13 cellular contexts compared by ENCODE assay signal in the genomic region with DNA sequence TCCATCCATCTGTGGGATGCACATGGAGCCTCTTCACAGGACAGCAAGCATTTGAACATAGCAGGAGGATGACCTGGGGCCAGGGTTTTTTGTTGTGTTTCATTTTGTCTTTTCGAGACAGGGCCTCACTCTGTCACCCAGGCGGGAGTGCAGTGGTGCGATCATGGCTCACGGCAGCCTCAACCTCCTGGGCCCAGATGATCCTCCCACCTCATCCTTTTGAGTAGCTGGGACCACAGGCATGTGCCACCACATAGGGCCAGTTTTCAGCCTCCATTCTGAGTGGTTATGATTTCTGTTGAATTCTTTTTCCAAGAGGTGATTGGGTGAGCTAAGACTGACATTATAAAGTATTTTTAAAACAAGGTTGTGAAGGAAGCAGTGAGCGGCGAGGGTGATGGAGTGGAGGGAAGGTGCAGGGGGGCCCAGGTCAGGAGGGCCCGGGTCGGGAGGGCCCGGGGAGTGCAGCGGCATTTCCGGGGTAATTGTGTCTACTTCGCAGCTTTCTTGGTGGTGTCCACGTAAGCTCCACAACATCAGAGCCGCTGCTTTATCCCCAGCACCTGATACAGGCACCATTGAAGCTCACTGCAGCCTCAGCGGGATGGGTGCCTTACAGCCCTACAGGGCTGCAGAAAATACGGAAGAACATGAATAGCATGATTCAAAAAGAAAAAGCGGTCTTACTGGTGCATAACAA. TPM values are rescaled to one million over a fixed set of nuclear protein-coding genes. Genes with fewer than 3 reads are reported as not detected.
A peak's percentile ranks its signal among the peaks of the same experiment; 100 is the strongest.
DNase-seq lines count a peak whose midpoint lies in the region; ATAC-seq and TF ChIP-seq lines count a peak whose summit lies in the region.
"Had no signal": no experiment of that assay in that cellular context is flagged by ENCODE, and none has a peak within 500 bp of the region (broad histone marks: within the 10 kb centered on the region; RNA-seq: fewer than 3 reads in every experiment).

No MANE protein-coding gene starts in this region.

- TF ChIP-seq CTCF in HFFc6 (IDR thresholded peaks at IDR 0.05) = no peak
- no peak for TF ChIP-seq CTCF in neural progenitor cell (IDR thresholded peaks at IDR 0.05)

- H3K79me2 ChIP-seq in neural progenitor cell (ENCODE audit: low read depth) = no peaks in the 10 kb centered on the region

- H3K27ac Mint-ChIP-seq in activated T-helper 1 cell treated with anti-CD3 and anti-CD28 coated beads, Interleukin-12 subunit alpha, Interleukin-12 subunit beta, Interleukin-2, Interleukin-4 antibody, amounts not matched to agents 30 ng/mL and 10 ng/mL and 1 ng/mL, durations not matched to agents 14 hours and 24 hours and 36 hours = no peak overlapping the region
- no peak overlapping the region for H3K27ac Mint-ChIP-seq in HFFc6
- H3K27ac Mint-ChIP-seq in neural progenitor cell = no peak overlapping the region
- H3K27ac Mint-ChIP-seq: type B pancreatic cell had no signal

- H4K20me1 ChIP-seq in BLaER1 treated with 17β-estradiol and CSF1 and Interleukin-3, amounts not matched to agents 10 nM and 100 nM = no peaks in the 10 kb centered on the region
- H4K20me1 ChIP-seq in neural progenitor cell (ENCODE audit: low read depth) = no peaks in the 10 kb centered on the region

- H3K9ac ChIP-seq in BLaER1 treated with 17β-estradiol and CSF1 and Interleukin-3, amounts not matched to agents 10 nM and 100 nM = peak overlapping the region in 1 of 11 experiments; percentile 53; a peak in 2 of 22 replicates
- no peak overlapping the region for H3K9ac ChIP-seq in neural progenitor cell

- peak; percentile 30 for DNase-seq in GM19240 (ENCODE audit: insufficient read length, low spot score)
- no peak for DNase-seq in activated T-helper 1 cell treated with anti-CD3 and anti-CD28 coated beads, Interleukin-12 subunit alpha, Interleukin-12 subunit beta, Interleukin-2, Interleukin-4 antibody, amounts not matched to agents 30 ng/mL and 10 ng/mL and 1 ng/mL, durations not matched to agents 14 hours and 24 hours and 36 hours (ENCODE audit: low spot score)
- DNase-seq in stimulated activated CD8-positive, alpha-beta memory T cell treated with anti-CD3 and anti-CD28 coated beads, Interleukin-4, amount 100 ng/mL, for 48 hours = no peak
- DNase-seq in HFFc6 = no peak
- no peak for DNase-seq in neural progenitor cell (ENCODE audit: low spot score)
- no peak for DNase-seq in stimulated activated naive CD4-positive, alpha-beta T cell (lab: John Stamatoyannopoulos, UW)
- DNase-seq: DMS53; effector CD4-positive, alpha-beta T cell; NCI-H1417 had no signal

- H3F3A ChIP-seq in neural progenitor cell (ENCODE audit: low read depth) = no peaks in the 10 kb centered on the region

- H3K4me3 Mint-ChIP-seq in activated T-helper 1 cell treated with anti-CD3 and anti-CD28 coated beads, Interleukin-12 subunit alpha, Interleukin-12 subunit beta, Interleukin-2, Interleukin-4 antibody, amounts not matched to agents 30 ng/mL and 10 ng/mL and 1 ng/mL, durations not matched to agents 14 hours and 24 hours and 36 hours = peak overlapping the region; percentile 37
- H3K4me3 Mint-ChIP-seq in HFFc6 = no peak overlapping the region
- no peak overlapping the region for H3K4me3 Mint-ChIP-seq in neural progenitor cell
- H3K4me3 Mint-ChIP-seq: type B pancreatic cell had no signal

- H3K4me1 ChIP-seq in BLaER1 treated with 17β-estradiol and CSF1 and Interleukin-3, amounts not matched to agents 10 nM and 100 nM = peaks cover 38 to 48% (median 41%) of the 10 kb centered on the region in 10 experiments
- H3K4me1 ChIP-seq in neural progenitor cell = no peaks in the 10 kb centered on the region

- intact Hi-C loops in activated T-helper 1 cell treated with anti-CD3 and anti-CD28 coated beads, Interleukin-12 subunit alpha, Interleukin-12 subunit beta, Interleukin-2, Interleukin-4 antibody, amounts not matched to agents 30 ng/mL and 10 ng/mL and 1 ng/mL, durations not matched to agents 14 hours and 24 hours and 36 hours (cut with micrococcal nuclease) = no loop called here

- H3K36me3 Mint-ChIP-seq in activated T-helper 1 cell treated with anti-CD3 and anti-CD28 coated beads, Interleukin-12 subunit alpha, Interleukin-12 subunit beta, Interleukin-2, Interleukin-4 antibody, amounts not matched to agents 30 ng/mL and 10 ng/mL and 1 ng/mL, durations not matched to agents 14 hours and 24 hours and 36 hours (ENCODE audit: low read depth) = no peaks in the 10 kb centered on the region
- H3K36me3 Mint-ChIP-seq in HFFc6 (ENCODE audit: low read depth) = no peaks in the 10 kb centered on the region
- no peaks in the 10 kb centered on the region for H3K36me3 Mint-ChIP-seq in neural progenitor cell
- H3K36me3 Mint-ChIP-seq: type B pancreatic cell had no signal

- ATAC-seq in HG02798 (IDR thresholded peaks at IDR 0.05; ENCODE audit: poor library complexity, unreplicated experiment) = peak; percentile 49

- peak overlapping the region; percentile 53 to 92 (median 78); a peak in 20 of 22 replicates for H3K4me2 ChIP-seq in BLaER1 treated with 17β-estradiol and CSF1 and Interleukin-3, amounts not matched to agents 10 nM and 100 nM
- no peak overlapping the region for H3K4me2 ChIP-seq in neural progenitor cell

- no peaks in the 10 kb centered on the region for H3K27me3 ChIP-seq in BLaER1 treated with 17β-estradiol and CSF1 and Interleukin-3, amounts not matched to agents 10 nM and 100 nM
- H3K27me3 ChIP-seq in neural progenitor cell = no peaks in the 10 kb centered on the region
- H3K27me3 ChIP-seq: SJSA1 had no signal

- H3K36me3 ChIP-seq in BLaER1 treated with 17β-estradiol and CSF1 and Interleukin-3, amounts not matched to agents 10 nM and 100 nM = no peaks in the 10 kb centered on the region
- H3K36me3 ChIP-seq in neural progenitor cell = no peaks in the 10 kb centered on the region
- H3K36me3 ChIP-seq: SJSA1 had no signal

- no peaks in the 10 kb centered on the region for H3K9me3 Mint-ChIP-seq in activated T-helper 1 cell treated with anti-CD3 and anti-CD28 coated beads, Interleukin-12 subunit alpha, Interleukin-12 subunit beta, Interleukin-2, Interleukin-4 antibody, amounts not matched to agents 30 ng/mL and 10 ng/mL and 1 ng/mL, durations not matched to agents 14 hours and 24 hours and 36 hours
- no peaks in the 10 kb centered on the region for H3K9me3 Mint-ChIP-seq in HFFc6
- H3K9me3 Mint-ChIP-seq in neural progenitor cell = no peaks in the 10 kb centered on the region
- H3K9me3 Mint-ChIP-seq: type B pancreatic cell had no signal

- H3K27me3 Mint-ChIP-seq in activated T-helper 1 cell treated with anti-CD3 and anti-CD28 coated beads, Interleukin-12 subunit alpha, Interleukin-12 subunit beta, Interleukin-2, Interleukin-4 antibody, amounts not matched to agents 30 ng/mL and 10 ng/mL and 1 ng/mL, durations not matched to agents 14 hours and 24 hours and 36 hours (ENCODE audit: insufficient read depth) = no peaks in the 10 kb centered on the region
- no peaks in the 10 kb centered on the region; the same call in 1 of the 2 replicates for H3K27me3 Mint-ChIP-seq in HFFc6 (ENCODE audit: insufficient read depth)
- peaks cover 6% of the 10 kb centered on the region for H3K27me3 Mint-ChIP-seq in neural progenitor cell (ENCODE audit: insufficient read depth, low read depth)
- H3K27me3 Mint-ChIP-seq: type B pancreatic cell had no signal

- H3K4me1 Mint-ChIP-seq in activated T-helper 1 cell treated with anti-CD3 and anti-CD28 coated beads, Interleukin-12 subunit alpha, Interleukin-12 subunit beta, Interleukin-2, Interleukin-4 antibody, amounts not matched to agents 30 ng/mL and 10 ng/mL and 1 ng/mL, durations not matched to agents 14 hours and 24 hours and 36 hours (ENCODE audit: low read depth) = peaks cover 37% of the 10 kb centered on the region
- H3K4me1 Mint-ChIP-seq in HFFc6 (ENCODE audit: low read depth) (peaks cover 13% of the 10 kb centered on the region), neural progenitor cell (peaks cover 8% of the 10 kb centered on the region)

- no peak overlapping the region for H2AFZ ChIP-seq in neural progenitor cell (replicated peaks)

- H3K4me3 ChIP-seq in BLaER1 treated with 17β-estradiol and CSF1 and Interleukin-3, amounts not matched to agents 10 nM and 100 nM = no peak overlapping the region
- H3K4me3 ChIP-seq in neural progenitor cell = no peak overlapping the region
- H3K4me3 ChIP-seq: SJSA1 had no signal

- peak overlapping the region in 3 of 11 experiments; percentile 16 to 67 (median 60); a peak in 5 of 22 replicates for H3K27ac ChIP-seq in BLaER1 treated with 17β-estradiol and CSF1 and Interleukin-3, amounts not matched to agents 10 nM and 100 nM
- H3K27ac ChIP-seq in neural progenitor cell = no peak overlapping the region
- H3K27ac ChIP-seq: SJSA1 had no signal

- H3K9me3 ChIP-seq in BLaER1 treated with 17β-estradiol and CSF1 and Interleukin-3, amounts not matched to agents 10 nM and 100 nM (replicated peaks in 1 of 11) = no peaks in the 10 kb centered on the region
- H3K9me3 ChIP-seq in neural progenitor cell (ENCODE audit: low read depth) = no peaks in the 10 kb centered on the region
- H3K9me3 ChIP-seq: SJSA1 had no signal

RNA-seq across cellular contexts. Expression of gene LARP4B, which starts 12.0 kb away (rescaled TPM):
- total RNA-seq in activated T-helper 1 cell treated with anti-CD3 and anti-CD28 coated beads, Interleukin-12 subunit alpha, Interleukin-12 subunit beta, Interleukin-2, Interleukin-4 antibody, amounts not matched to agents 30 ng/mL and 10 ng/mL and 1 ng/mL, durations not matched to agents 14 hours and 24 hours and 36 hours = 172 and 174 TPM in 2 replicates
- 10 to 100 TPM; 81.5 to 88.1 (median 83.5) TPM for total RNA-seq in HFFc6 (2021; fragmentation: NEBNext Ultra II Directional; extraction: Animal tissue kit (Norgen Biotek cat#: 25700))
- total RNA-seq in neural progenitor cell (ENCODE audit: low replicate concordance) = 33.1 and 37.8 TPM in 2 replicates

RNA-seq across cellular contexts. Expression of gene GTPBP4, which starts 44.8 kb away (rescaled TPM):
- total RNA-seq in activated T-helper 1 cell treated with anti-CD3 and anti-CD28 coated beads, Interleukin-12 subunit alpha, Interleukin-12 subunit beta, Interleukin-2, Interleukin-4 antibody, amounts not matched to agents 30 ng/mL and 10 ng/mL and 1 ng/mL, durations not matched to agents 14 hours and 24 hours and 36 hours = 193 and 202 TPM in 2 replicates
- total RNA-seq in HFFc6 (2021; fragmentation: NEBNext Ultra II Directional; extraction: Animal tissue kit (Norgen Biotek cat#: 25700)) = 10 to 100 TPM; 60.2 to 80.3 (median 68.3) TPM
- 32.4 and 53.4 TPM in 2 replicates for total RNA-seq in neural progenitor cell (ENCODE audit: low replicate concordance)
